ENCODE assay signal across 8 cellular contexts in the genomic region with DNA sequence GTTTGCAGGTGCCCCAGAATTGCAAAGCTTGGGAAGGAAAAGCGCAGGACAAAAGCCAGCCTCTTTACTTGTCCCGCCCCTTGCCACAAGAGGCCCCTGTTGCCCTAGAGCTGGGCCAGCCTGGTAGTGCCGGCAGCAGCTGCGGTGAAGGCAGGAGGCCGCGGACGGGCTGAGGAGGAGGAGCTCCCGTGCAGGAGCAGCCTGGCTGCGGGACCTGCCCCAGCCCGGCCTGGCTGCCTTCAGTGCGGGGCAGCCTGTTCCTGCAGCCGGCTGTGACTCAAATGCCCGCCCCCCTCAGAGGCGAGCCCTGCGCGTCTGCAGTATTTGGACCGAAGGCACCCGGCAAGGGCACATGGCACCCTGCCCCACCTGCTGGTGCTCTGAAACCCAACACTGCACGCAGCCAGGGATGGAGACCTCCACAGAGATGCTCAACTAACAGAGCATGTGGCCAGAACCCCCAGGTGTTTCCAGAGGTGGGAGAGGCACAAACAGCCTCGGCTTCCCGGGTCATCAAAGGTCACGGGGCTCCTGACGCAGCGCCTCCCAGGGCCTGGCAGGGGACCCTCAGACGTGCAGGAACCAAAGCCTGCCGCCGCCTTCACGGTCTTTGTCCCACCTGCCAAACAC. TPM values are rescaled to one million over a fixed set of nuclear protein-coding genes. Genes with fewer than 3 reads are reported as not detected.
DNase-seq lines count a peak whose midpoint lies in the region; ATAC-seq, FAIRE-seq and TF ChIP-seq lines count a peak whose summit lies in the region.

No MANE protein-coding gene starts in this region.

- no peak overlapping the region for H3K27ac Mint-ChIP-seq in activated B cell treated with CpG ODN at 0.5 μM for 24 hours

- H3K9me3 Mint-ChIP-seq in activated B cell treated with CpG ODN at 0.5 μM for 24 hours, result no peaks in the 10 kb centered on the region

- no peaks in the 10 kb centered on the region for H4K20me1 ChIP-seq in endothelial cell of umbilical vein (replicated peaks; ENCODE audit: control insufficient read depth, extremely low read depth, insufficient read depth, low read length)

- BruUV-seq in endothelial cell of umbilical vein (replicated peaks; lab: Mats Ljungman, UMichigan), result no TSS peak

- DNase-seq in GM12864 (ENCODE audit: low read depth) (no peak), M059J (ENCODE audit: low read depth) (peak; percentile 22), activated B cell treated with CpG ODN at 0.5 μM for 24 hours (peak; percentile 42), endothelial cell of umbilical vein (ENCODE audit: low read depth, low spot score) (peak; percentile 50), mesenteric fat pad (ENCODE audit: low spot score) (peak; percentile 89), stromal cell of bone marrow (ENCODE audit: low read depth) (peak; percentile 14), NCI-H1930 (lab: John Stamatoyannopoulos, UW) (no peak)

- no peak overlapping the region for H3K9ac ChIP-seq in endothelial cell of umbilical vein (replicated peaks; ENCODE audit: extremely low read depth, insufficient read depth, low read length)

- H3K36me3 ChIP-seq in endothelial cell of umbilical vein (ENCODE audit: control insufficient read depth in 2 of 2, extremely low read depth in 1 of 2, insufficient read depth in 2 of 2, low read length in 2 of 2), result peaks cover 0 to 7% of the 10 kb centered on the region in 2 experiments

- H2AFZ ChIP-seq in endothelial cell of umbilical vein (ENCODE audit: low read depth, low read length), result no peak overlapping the region

- H3K4me1 ChIP-seq in endothelial cell of umbilical vein (ENCODE audit: control insufficient read depth, extremely low read depth, insufficient read depth, low read length), result no peaks in the 10 kb centered on the region

- no peak overlapping the region for H3K4me3 Mint-ChIP-seq in activated B cell treated with CpG ODN at 0.5 μM for 24 hours

- intact Hi-C loops in activated B cell treated with CpG ODN at 0.5 μM for 24 hours (cut with micrococcal nuclease), result loop anchor here (1.0 to 5.0 kb wide), 6 partner anchors 32 to 280 kb away; a partner anchor contains a TSS
- intact Hi-C loops in endothelial cell of umbilical vein (cut with micrococcal nuclease), result loop anchor here (1.0 to 2.0 kb wide), 2 partner anchors 68 to 174 kb away; a partner anchor contains a TSS

- H3K27ac ChIP-seq in endothelial cell of umbilical vein (ENCODE audit: insufficient read depth, low read depth, low read length), result no peak overlapping the region

- H3K9me3 ChIP-seq in endothelial cell of umbilical vein (replicated peaks; ENCODE audit: control insufficient read depth, insufficient read depth, low read length), result no peaks in the 10 kb centered on the region

- POLR2A ChIA-PET in activated B cell treated with CpG ODN at 0.5 μM for 24 hours (lab: Charles Lee) (interaction anchor here (0.5 to 2.7 kb wide), 10 partner anchors 31 to 540 kb away, joined by 3 to 28 read pairs (median 4); a partner anchor contains a TSS), endothelial cell of umbilical vein (lab: Charles Lee) (no interaction called here)

- FAIRE-seq in endothelial cell of umbilical vein (lab: Jason Lieb, UNC), result no peak

- TF ChIP-seq POLR2A in endothelial cell of umbilical vein (IDR thresholded peaks at IDR 0.05; ENCODE audit: low read depth, low read length), result no peak

- no peaks in the 10 kb centered on the region for H3K79me2 ChIP-seq in endothelial cell of umbilical vein (ENCODE audit: control insufficient read depth, insufficient read depth, low read length)

- H3K4me2 ChIP-seq in endothelial cell of umbilical vein (ENCODE audit: insufficient read depth, low read length), result no peak overlapping the region

- ATAC-seq in GM21529 (IDR thresholded peaks at IDR 0.05; ENCODE audit: unreplicated experiment) (peak; percentile 81), activated B cell treated with CpG ODN at 0.5 μM for 24 hours (ENCODE audit: low read depth) (peak; percentile 92)

- dilution Hi-C loops in endothelial cell of umbilical vein (cut with MboI; ENCODE audit: extremely low pct_ligation_motif_present, low sequenced_read_pairs), result no loop called here

- TF ChIP-seq CTCF in GM12864 (IDR thresholded peaks at IDR 0.05; ENCODE audit: low read depth, low read length, missing control alignments) (peak; percentile 36), activated B cell treated with CpG ODN at 0.5 μM for 24 hours (IDR thresholded peaks at IDR 0.05) (no peak), endothelial cell of umbilical vein (IDR thresholded peaks at IDR 0.05; ENCODE audit: extremely low read depth in 1 of 2, insufficient read depth in 1 of 2, low read depth in 1 of 2, low read length in 2 of 2) (peak; percentile 26 to 57)

- H3K36me3 Mint-ChIP-seq in activated B cell treated with CpG ODN at 0.5 μM for 24 hours (ENCODE audit: low read depth), result peaks cover 67% of the 10 kb centered on the region

- peaks cover 31% of the 10 kb centered on the region for H3K4me1 Mint-ChIP-seq in activated B cell treated with CpG ODN at 0.5 μM for 24 hours

- no peaks in the 10 kb centered on the region for H3K9me1 ChIP-seq in endothelial cell of umbilical vein (replicated peaks; ENCODE audit: control insufficient read depth, extremely low read depth, insufficient read depth, low read length)

- H3K27me3 ChIP-seq in endothelial cell of umbilical vein (ENCODE audit: control insufficient read depth in 2 of 2, insufficient read depth in 2 of 2, low read length in 2 of 2), result no peaks in the 10 kb centered on the region

- H3K27me3 Mint-ChIP-seq in activated B cell treated with CpG ODN at 0.5 μM for 24 hours, result no peaks in the 10 kb centered on the region

- CTCF ChIA-PET in activated B cell treated with CpG ODN at 0.5 μM for 24 hours (lab: Charles Lee) (interaction anchor here (0.7 to 3.7 kb wide), 28 partner anchors 9 to 280 kb away, joined by 3 to 22 read pairs (median 6); a partner anchor contains a TSS), endothelial cell of umbilical vein (lab: Charles Lee) (interaction anchor here (0.6 to 2.2 kb wide), 13 partner anchors 9 to 424 kb away, joined by 3 to 12 read pairs (median 4); no protein-coding TSS in a partner anchor)

- H3K4me3 ChIP-seq in GM12864 (ENCODE audit: low read depth, low read length) (no peak overlapping the region), endothelial cell of umbilical vein (replicated peaks in 1 of 3; ENCODE audit: insufficient read depth in 1 of 3, low read depth in 1 of 3, low read length in 3 of 3) (no peak overlapping the region)

TF ChIP-seq in endothelial cell of umbilical vein, 7 proteins besides CTCF, POLR2A, EP300 and RAD21:
- TF ChIP-seq GATA2 (IDR thresholded peaks at IDR 0.05; ENCODE audit: insufficient read depth, insufficient read length, low read depth, low read length) (no peak), MYC (IDR thresholded peaks at IDR 0.05; ENCODE audit: low read depth, low read length) (no peak), FOS (IDR thresholded peaks at IDR 0.05; ENCODE audit: borderline replicate concordance, insufficient read depth, low read length) (no peak), JUN (IDR thresholded peaks at IDR 0.05; ENCODE audit: borderline replicate concordance, insufficient read depth, insufficient read length, low read depth) (no peak), EZH2 (IDR thresholded peaks at IDR 0.05; ENCODE audit: borderline replicate concordance, low read depth, low read length, severe bottlenecking) (no peak), POLR2AphosphoS5 (IDR thresholded peaks at IDR 0.05; ENCODE audit: insufficient read depth, low read depth, low read length) (no peak)
- TF ChIP-seq, protein P1, sequence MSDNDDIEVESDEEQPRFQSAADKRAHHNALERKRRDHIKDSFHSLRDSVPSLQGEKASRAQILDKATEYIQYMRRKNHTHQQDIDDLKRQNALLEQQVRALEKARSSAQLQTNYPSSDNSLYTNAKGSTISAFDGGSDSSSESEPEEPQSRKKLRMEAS (IDR thresholded peaks at IDR 0.05; ENCODE audit: insufficient read depth, insufficient read length), result no peak

RNA-seq across cellular contexts. Expression of a gene that starts 29.7 kb away (rescaled TPM):
- 10.2 and 22.2 TPM in 2 replicates for total RNA-seq in M059J (2014; rRNA removed; shearing (Covaris generic))
- total RNA-seq in activated B cell treated with CpG ODN at 0.5 μM for 24 hours (31.1 and 32.7 TPM in 2 replicates), endothelial cell of umbilical vein (19.9 and 22.4 TPM in 2 replicates), mesenteric fat pad (20.1 TPM)
- polyA plus RNA-seq in endothelial cell of umbilical vein, result 40.4 and 42.9 TPM in 2 replicates
- 24.7 and 24.8 TPM in 2 replicates for polyA plus RNA-seq in endothelial cell of umbilical vein (2011; cell fraction: cytosol; rRNA removed)
- polyA plus RNA-seq in endothelial cell of umbilical vein (2011; cell fraction: nucleus; rRNA removed), result 74.7 and 80.7 TPM in 2 replicates
- polyA plus RNA-seq in endothelial cell of umbilical vein (2012), result 22.1 and 26.3 TPM in 2 replicates
- 20.0 and 22.1 TPM in 2 replicates for polyA minus RNA-seq in endothelial cell of umbilical vein
- 9.9 TPM for polyA minus RNA-seq in endothelial cell of umbilical vein (2011; cell fraction: cytosol; rRNA and poly(A)+ RNA removed)
- 11.3 and 13.1 TPM in 2 replicates for polyA minus RNA-seq in endothelial cell of umbilical vein (2011; cell fraction: nucleus; rRNA and poly(A)+ RNA removed)

Comparison
In these comparisons a context has a peak if more than half of its experiments do, and no peak if none do; other contexts are left out.
1. DNase-seq: peak in M059J (single experiment), activated B cell treated with CpG ODN at 0.5 μM for 24 hours (single experiment), endothelial cell of umbilical vein (single experiment), mesenteric fat pad (single experiment) and stromal cell of bone marrow (single experiment); none in GM12864 (single experiment) and NCI-H1930 (0 of 2).